Comparison of ENCODE assay signal across 33 cellular contexts in the genomic region with DNA sequence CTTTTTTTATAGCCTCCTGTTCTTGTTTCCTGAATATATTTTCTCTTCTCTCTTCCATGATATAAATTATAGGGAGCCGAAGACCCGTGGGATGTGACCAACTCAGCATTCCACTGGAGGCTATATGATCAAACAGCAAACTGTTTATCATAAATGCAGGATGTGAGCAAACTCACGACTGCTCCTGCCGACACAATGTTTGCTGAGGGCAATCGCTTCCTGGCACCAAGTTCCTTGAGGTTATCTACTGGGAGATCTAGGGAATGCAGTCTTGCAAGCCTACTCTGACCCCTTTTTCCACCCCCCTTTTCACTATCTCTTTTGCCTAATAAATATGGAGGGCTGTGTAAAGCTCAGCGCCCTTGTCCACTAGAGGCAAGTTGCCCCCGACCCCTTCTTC. TPM values are rescaled to one million over a fixed set of nuclear protein-coding genes. Genes with fewer than 3 reads are reported as not detected.
"Had no signal": no experiment of that assay in that cellular context is flagged by ENCODE, and none has a peak within 500 bp of the region (broad histone marks: within the 10 kb centered on the region; RNA-seq: fewer than 3 reads in every experiment).

No MANE protein-coding gene starts in this region.

- DNase-seq: islet precursor cell; left lung; mesendoderm; naive B cell; natural killer cell; nephron progenitor cell; occipital lobe; ovary; right lobe of liver; stimulated activated CD4-positive, alpha-beta T cell treated with anti-CD3 and anti-CD28 coated beads, Interleukin-1b, Interleukin-23, amount 100 ng/mL, for 48 hours; stimulated activated CD4-positive, alpha-beta T cell treated with anti-CD3 and anti-CD28 coated beads, Interleukin-2, amount 100 ng/mL, for 48 hours; stimulated activated CD4-positive, alpha-beta T cell treated with anti-CD3 and anti-CD28 coated beads, Interleukin-4, amount 100 ng/mL, for 4 hours; stimulated activated CD8-positive, alpha-beta memory T cell treated with anti-CD3 and anti-CD28 coated beads, Interleukin-4, amount 100 ng/mL, for 48 hours; stimulated activated naive CD4-positive, alpha-beta T cell treated with Interleukin-2 at 50 U/mL for 16 hours; stimulated activated naive CD8-positive, alpha-beta T cell treated with anti-CD3 and anti-CD28 coated beads, Interleukin-15, amount 100 ng/mL, for 72 hours; substantia nigra; testis; thyroid gland; transverse colon; upper lobe of right lung had no signal

- H3K4me1 Mint-ChIP-seq: nephron progenitor cell; stimulated activated memory B cell treated with anti-CD40 and anti-IgM and Interleukin-4, amounts not matched to agents 10 μg/mL and 1 μg/mL and 100 μg/mL, for 72 hours had no signal

- H2AFZ ChIP-seq: neural progenitor cell had no signal

- H3K36me3 ChIP-seq: left lung, neural progenitor cell, ovary, right atrium auricular region, right lobe of liver, thyroid gland, transverse colon, upper lobe of right lung had no signal

- H3K27ac ChIP-seq: left lung, neural progenitor cell, neutrophil, ovary, right atrium auricular region, right lobe of liver, testis, thyroid gland, transverse colon, upper lobe of right lung had no signal

- H3K4me2 ChIP-seq: neural progenitor cell, smooth muscle cell had no signal

- H3K4me3 ChIP-seq: left lung, lung, neural progenitor cell, ovary, right atrium auricular region, right lobe of liver, smooth muscle cell, testis, thyroid gland, transverse colon, upper lobe of right lung had no signal

- ATAC-seq: left lung; natural killer cell; right lobe of liver; stimulated activated memory B cell treated with anti-CD40 and anti-IgM and Interleukin-4, amounts not matched to agents 10 μg/mL and 1 μg/mL and 100 μg/mL, for 72 hours; stimulated activated naive CD8-positive, alpha-beta T cell treated with anti-CD3 and anti-CD28 coated beads, Interleukin-15, amount 100 ng/mL, for 72 hours; upper lobe of right lung had no signal

- H3K9me3 ChIP-seq: neutrophil, ovary, right atrium auricular region, right lobe of liver, testis, thyroid gland, transverse colon, upper lobe of right lung had no signal

- H3K27me3 Mint-ChIP-seq: progenitor cell of endocrine pancreas; stimulated activated naive CD8-positive, alpha-beta T cell treated with anti-CD3 and anti-CD28 coated beads, Interleukin-15, amount 100 ng/mL, for 72 hours had no signal

- H3K9me3 Mint-ChIP-seq: natural killer cell had no signal

- H3K27me3 ChIP-seq: left lung, ovary, right atrium auricular region, right lobe of liver, testis, thyroid gland, transverse colon, upper lobe of right lung had no signal

- H3K27ac Mint-ChIP-seq: mesothelial cell of epicardium; naive B cell; natural killer cell; nephron progenitor cell; neural progenitor cell; progenitor cell of endocrine pancreas; stimulated activated memory B cell treated with anti-CD40 and anti-IgM and Interleukin-4, amounts not matched to agents 10 μg/mL and 1 μg/mL and 100 μg/mL, for 72 hours had no signal

- H3K4me1 ChIP-seq: left lung, right atrium auricular region, right lobe of liver, testis, transverse colon, upper lobe of right lung had no signal

- H3K36me3 Mint-ChIP-seq: natural killer cell, neural progenitor cell had no signal

- H3K9ac ChIP-seq: neural progenitor cell had no signal

- H3K4me3 Mint-ChIP-seq: mesothelial cell of epicardium; naive B cell; natural killer cell; nephron progenitor cell; neural progenitor cell; stimulated activated memory B cell treated with anti-CD40 and anti-IgM and Interleukin-4, amounts not matched to agents 10 μg/mL and 1 μg/mL and 100 μg/mL, for 72 hours; stimulated activated naive CD8-positive, alpha-beta T cell treated with anti-CD3 and anti-CD28 coated beads, Interleukin-15, amount 100 ng/mL, for 72 hours had no signal

RNA-seq across cellular contexts. Expression of gene PLAAT4, which starts 13.5 kb away (rescaled TPM):
- total RNA-seq: progenitor cell of endocrine pancreas, smooth muscle cell had no signal
- polyA plus RNA-seq: smooth muscle cell had no signal

RNA-seq across cellular contexts. Expression of gene LGALS12, which starts 17.3 kb away (rescaled TPM):
- total RNA-seq: kidney epithelial cell, occipital lobe, pulmonary artery endothelial cell, renal cortical epithelial cell, smooth muscle cell had no signal
- polyA plus RNA-seq: smooth muscle cell had no signal

RNA-seq across cellular contexts. Expression of gene PLAAT5, which starts 32.2 kb away (rescaled TPM):
- total RNA-seq: pulmonary artery endothelial cell, right lobe of liver had no signal
- polyA plus RNA-seq: smooth muscle cell had no signal

RNA-seq across cellular contexts. Expression of gene PLAAT2, which starts 40.0 kb away (rescaled TPM):
- total RNA-seq: kidney epithelial cell, mesothelial cell of epicardium, mononuclear cell, occipital lobe, progenitor cell of endocrine pancreas, pulmonary artery endothelial cell, renal cortical epithelial cell, right atrium auricular region, skeletal muscle tissue, smooth muscle cell had no signal
- polyA plus RNA-seq: smooth muscle cell had no signal
